ENCODE assay signal across 17 cellular contexts in genomic region chr9:123361731-123362560, GRCh38. TPM values are rescaled to one million over a fixed set of nuclear protein-coding genes. Genes with fewer than 3 reads are reported as not detected.
DNase-seq lines count a peak whose midpoint lies in the region; ATAC-seq and TF ChIP-seq lines count a peak whose summit lies in the region.
"Had no signal": no experiment of that assay in that cellular context is flagged by ENCODE, and none has a peak within 500 bp of the region (broad histone marks: within the 10 kb centered on the region; RNA-seq: fewer than 3 reads in every experiment).

No MANE protein-coding gene starts in this region.

- H2BK15ac ChIP-seq in IMR-90 (ENCODE audit: low read depth, low read length) = no peak overlapping the region

- H3K4ac ChIP-seq in IMR-90 (ENCODE audit: low read depth, low read length) = no peak overlapping the region

- H4K91ac ChIP-seq in IMR-90 (ENCODE audit: insufficient read depth, low read depth, low read length) = no peak overlapping the region

- H3K4me3 ChIP-seq in IMR-90 (ENCODE audit: insufficient read depth, low read depth, low read length) = no peak overlapping the region
- H3K4me3 ChIP-seq: GM23248 had no signal

- H3K27me3 Mint-ChIP-seq in brain (peaks cover 3% of the 10 kb centered on the region), nephron (ENCODE audit: low read depth) (peaks cover 9% of the 10 kb centered on the region), type B pancreatic cell (peaks cover 4% of the 10 kb centered on the region)

- H3K4me1 Mint-ChIP-seq in brain (peaks cover 68% of the 10 kb centered on the region), nephron (peaks cover 37% of the 10 kb centered on the region), type B pancreatic cell (ENCODE audit: unreplicated experiment) (peaks cover 52% of the 10 kb centered on the region)

- H2BK20ac ChIP-seq in IMR-90 (ENCODE audit: low read depth, low read length) = no peak overlapping the region

- no peak overlapping the region for H3K4me2 ChIP-seq in IMR-90 (ENCODE audit: low read depth, low read length)

- dilution Hi-C loops in IMR-90 (cut with HindIII; ENCODE audit: low sequenced_read_pairs, unreplicated experiment) = no loop called here

- no peak overlapping the region for H3K23ac ChIP-seq in IMR-90 (ENCODE audit: low read depth, low read length)

- no peaks in the 10 kb centered on the region for H3K9me1 ChIP-seq in IMR-90 (ENCODE audit: insufficient read depth, low read length)

- DNase-seq in IMR-90 (no peak), type B pancreatic cell (ENCODE audit: extremely low spot score, unreplicated experiment) (no peak), anterior cingulate cortex (lab: John Stamatoyannopoulos, UW) (no peak), HPDE6-E6E7 (ENCODE audit: extremely low spot score) (no peak), NCI-H1092 (lab: John Stamatoyannopoulos, UW) (no peak)
- DNase-seq: CD4-positive, alpha-beta T cell; DMS79; GM23248; Kasumi-1; NCI-H1930; NCI-H2171 treated with DMSO at 0.1 percent for 48 hours; NCI-H774 had no signal

- in situ Hi-C loops in IMR-90 (cut with MboI; ENCODE audit: low sequenced_read_pairs) = no loop called here

- H2AFZ ChIP-seq in IMR-90 (replicated peaks; ENCODE audit: low read length, poor library complexity) = peak overlapping the region; percentile 44
- H2AFZ ChIP-seq: GM23248 had no signal

- no peaks in the 10 kb centered on the region for H3K9me3 ChIP-seq in IMR-90 (ENCODE audit: control insufficient read depth, insufficient read depth, low read length)

- no peak overlapping the region for H2BK120ac ChIP-seq in IMR-90 (ENCODE audit: low read depth, low read length)

- H3K27ac Mint-ChIP-seq in brain (peak overlapping the region in 4 of 5 experiments; percentile 68 to 99 (median 74)), nephron (peak overlapping the region; percentile 33 to 78 (median 53)), type B pancreatic cell (no peak overlapping the region)
- H3K27ac Mint-ChIP-seq: B cell; CD4-positive, alpha-beta T cell had no signal

- BruUV-seq in IMR-90 (replicated peaks; lab: Mats Ljungman, UMichigan) = no TSS peak

- no peak overlapping the region for H3K56ac ChIP-seq in IMR-90 (ENCODE audit: extremely low read depth, insufficient read depth, low read length)

- H3K79me1 ChIP-seq in IMR-90 (ENCODE audit: low read depth in 1 of 2, low read length in 2 of 2) = no peaks in the 10 kb centered on the region

- WGBS in IMR-90 (ENCODE audit: extremely low coverage in 2 of 2, insufficient read length in 1 of 2), 2 experiments = 40% methylated on average over 3 of the region's 12 CpGs; no CpG with 5 or more reads in 1 of the 2 experiments

- POLR2A ChIA-PET in IMR-90 (lab: Charles Lee; ENCODE audit: unreplicated experiment) = no interaction called here

- peaks cover 11% of the 10 kb centered on the region; the same call in 1 of the 2 replicates for H3K4me1 ChIP-seq in IMR-90 (ENCODE audit: control insufficient read depth, insufficient read depth, low read length)

- no peak overlapping the region for H2AK5ac ChIP-seq in IMR-90 (ENCODE audit: low read depth, low read length)

- peaks cover 7% of the 10 kb centered on the region for H3K36me3 Mint-ChIP-seq in brain
- H3K36me3 Mint-ChIP-seq in nephron (ENCODE audit: low read depth) = peaks cover 5% of the 10 kb centered on the region
- H3K36me3 Mint-ChIP-seq in type B pancreatic cell = no peaks in the 10 kb centered on the region

- H3K14ac ChIP-seq in IMR-90 (replicated peaks; ENCODE audit: low read depth, low read length) = no peak overlapping the region

- H2BK5ac ChIP-seq in IMR-90 (ENCODE audit: low read depth, low read length, poor library complexity, severe bottlenecking) = no peak overlapping the region

- H3K18ac ChIP-seq in IMR-90 (ENCODE audit: low read depth, low read length) = no peak overlapping the region

- TF ChIP-seq CTCF in IMR-90 (conservative IDR thresholded peaks at IDR 0.05; ENCODE audit: low read depth, low read length) (no peak), brain (conservative IDR thresholded peaks at IDR 0.05) (no peak), nephron (IDR thresholded peaks at IDR 0.05; ENCODE audit: unreplicated experiment in 3 of 3) (no peak), type B pancreatic cell (conservative IDR thresholded peaks at IDR 0.05) (no peak)

- H3K9me3 Mint-ChIP-seq in brain = peaks cover 0 to 9% (median 0%) of the 10 kb centered on the region in 5 experiments
- H3K9me3 Mint-ChIP-seq in nephron = no peaks in the 10 kb centered on the region
- H3K9me3 Mint-ChIP-seq in type B pancreatic cell = no peaks in the 10 kb centered on the region
- H3K9me3 Mint-ChIP-seq: CD4-positive, alpha-beta T cell had no signal

- H3K27me3 ChIP-seq in IMR-90 (ENCODE audit: control insufficient read depth, insufficient read depth, low read length) = peaks cover 15% of the 10 kb centered on the region; the same call in 1 of the 2 replicates

- H3K9ac ChIP-seq in IMR-90 (ENCODE audit: low read depth, low read length) = no peak overlapping the region
- H3K9ac ChIP-seq: GM23248 had no signal

- no peak for TF ChIP-seq POLR2A in IMR-90 (IDR thresholded peaks at IDR 0.05; ENCODE audit: low read depth, low read length)

- CTCF ChIA-PET in IMR-90 (lab: Yijun Ruan, JAX) = interaction anchor here (0.6 kb wide), 1 partner anchor 21 kb away, joined by 5 read pairs; no protein-coding TSS in a partner anchor

- no peaks in the 10 kb centered on the region for H3K36me3 ChIP-seq in IMR-90 (ENCODE audit: control insufficient read depth, insufficient read depth, low read length)

- peak overlapping the region in 1 of 5 experiments; percentile 66 for H3K4me3 Mint-ChIP-seq in brain
- peak overlapping the region in 2 of 3 experiments; percentile 2 to 6 for H3K4me3 Mint-ChIP-seq in nephron
- H3K4me3 Mint-ChIP-seq in type B pancreatic cell = peak overlapping the region; percentile 20
- H3K4me3 Mint-ChIP-seq: B cell; CD4-positive, alpha-beta T cell had no signal

- intact Hi-C loops in IMR-90 (cut with micrococcal nuclease) = no loop called here

- no peaks in the 10 kb centered on the region for H4K20me1 ChIP-seq in IMR-90 (ENCODE audit: insufficient read depth, low read length)

- no peak overlapping the region for H3K27ac ChIP-seq in IMR-90 (ENCODE audit: insufficient read depth, low read length)
- H3K27ac ChIP-seq: GM23248 had no signal

- no peak for ATAC-seq in IMR-90 (ENCODE audit: low read depth)
- ATAC-seq: Right ventricle myocardium inferior had no signal

- H4K8ac ChIP-seq in IMR-90 (ENCODE audit: low read depth in 2 of 2, low read length in 2 of 2) = no peak overlapping the region

- peak overlapping the region; percentile 61 for H2AK9ac ChIP-seq in IMR-90 (replicated peaks; ENCODE audit: low read depth, low read length, poor library complexity)

- no peak overlapping the region for H4K5ac ChIP-seq in IMR-90 (ENCODE audit: low read depth, low read length)

- no peak for TF ChIP-seq RAD21 in IMR-90 (IDR thresholded peaks at IDR 0.05; ENCODE audit: low read length)

TF ChIP-seq in IMR-90, 13 proteins besides CTCF, POLR2A, EP300 and RAD21:
- no peak for TF ChIP-seq RCOR1 (IDR thresholded peaks at IDR 0.05; ENCODE audit: insufficient replicate concordance, low read length)
- no peak for TF ChIP-seq ELK1 (IDR thresholded peaks at IDR 0.05; ENCODE audit: borderline replicate concordance, low read depth, low read length)
- no peak for TF ChIP-seq MAFK (IDR thresholded peaks at IDR 0.05; ENCODE audit: low read depth, low read length)
- no peak for TF ChIP-seq CEBPB (IDR thresholded peaks at IDR 0.05; ENCODE audit: low read depth, low read length)
- no peak for TF ChIP-seq NFE2L2 (IDR thresholded peaks at IDR 0.05; ENCODE audit: low read depth, low read length)
- TF ChIP-seq SMC3 (IDR thresholded peaks at IDR 0.05; ENCODE audit: low read depth, low read length) = no peak
- TF ChIP-seq CHD1 (IDR thresholded peaks at IDR 0.05; ENCODE audit: low read depth, low read length) = no peak
- TF ChIP-seq BHLHE40 (IDR thresholded peaks at IDR 0.05; ENCODE audit: low read depth, low read length) = no peak
- TF ChIP-seq USF2 (IDR thresholded peaks at IDR 0.05; ENCODE audit: low read depth, low read length) = no peak
- no peak for TF ChIP-seq MXI1 (IDR thresholded peaks at IDR 0.05; ENCODE audit: borderline replicate concordance, low read depth, low read length)
- TF ChIP-seq RFX5 (IDR thresholded peaks at IDR 0.05; ENCODE audit: low read depth, low read length) = no peak
- no peak for TF ChIP-seq MAZ (IDR thresholded peaks at IDR 0.05; ENCODE audit: borderline replicate concordance, low read depth, low read length)
- no peak for TF ChIP-seq FOS (IDR thresholded peaks at IDR 0.05; ENCODE audit: low read depth, low read length)

RNA-seq across cellular contexts. Expression of gene CRB2, which starts 5.9 kb away (rescaled TPM):
- not detected in 2 replicates for total RNA-seq in IMR-90 (2012; rRNA removed)
- not detected in 2 replicates for polyA plus RNA-seq in IMR-90 (2012; rRNA removed)
- polyA plus RNA-seq in IMR-90 (2012; cell fraction: cytosol; rRNA removed) = not detected in 2 replicates
- 0.03 TPM in 1 of 2 replicates, not detected in the other for polyA plus RNA-seq in IMR-90 (2012; cell fraction: nucleus; rRNA removed; ENCODE audit: low replicate concordance)
- polyA plus RNA-seq in brain (ENCODE audit: insufficient read depth, low read depth, low replicate concordance) = 6.4 TPM
- total RNA-seq in type B pancreatic cell (ENCODE audit: low replicate concordance) = 1.1 and 61.1 TPM in 2 replicates
- total RNA-seq: CD4-positive, alpha-beta T cell; GM23248; NCI-H460 had no signal
- polyA plus RNA-seq: GM23248 had no signal
